ENCODE assay signal across 9 cellular contexts in the genomic region with DNA sequence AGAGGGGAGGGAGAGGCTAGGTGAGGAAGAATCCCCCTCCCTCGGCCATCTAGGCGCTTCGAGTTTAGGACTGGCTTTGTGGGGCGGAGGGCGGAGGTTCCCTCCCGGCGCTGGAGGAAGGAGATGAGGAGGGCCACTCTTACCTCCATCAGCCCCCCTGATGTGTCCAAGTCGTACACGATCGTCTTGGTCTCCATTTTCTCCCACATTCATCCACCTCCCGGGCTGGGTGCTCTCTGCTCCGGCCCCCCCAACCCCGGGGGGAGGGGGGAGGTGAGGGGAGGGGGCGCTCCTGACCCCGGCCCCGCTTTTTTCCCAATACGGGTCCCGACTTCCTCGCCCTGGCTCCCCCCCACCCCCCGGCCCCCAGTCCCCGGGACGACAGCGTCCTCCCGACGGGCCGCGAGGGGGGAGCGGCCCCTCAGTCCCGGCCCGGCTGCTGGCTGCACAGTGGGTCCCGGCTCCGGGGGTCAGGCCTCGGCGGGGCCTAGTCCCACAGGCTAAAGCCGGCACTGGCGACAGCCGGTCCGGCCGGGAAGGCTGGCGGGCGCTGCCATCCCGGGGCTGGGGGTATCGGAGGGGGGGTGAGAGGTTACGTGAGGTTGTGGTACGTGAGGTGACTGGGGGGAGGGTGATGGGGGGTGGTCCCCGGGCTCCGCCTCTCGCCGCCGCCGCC. TPM values are rescaled to one million over a fixed set of nuclear protein-coding genes. Genes with fewer than 3 reads are reported as not detected.
DNase-seq lines count a peak whose midpoint lies in the region; ATAC-seq and TF ChIP-seq lines count a peak whose summit lies in the region.
"Had no signal": no experiment of that assay in that cellular context is flagged by ENCODE, and none has a peak within 500 bp of the region (broad histone marks: within the 10 kb centered on the region; RNA-seq: fewer than 3 reads in every experiment).

No MANE protein-coding gene starts in this region.

- H3K4me3 Mint-ChIP-seq in activated CD4-positive, alpha-beta T cell treated with anti-CD3 and anti-CD28 coated beads, Interleukin-2, amount 10 ng/mL, durations not matched to agents 24 days and 14 days: peak overlapping the region; percentile 97
- peak overlapping the region; percentile 96 for H3K4me3 Mint-ChIP-seq in activated B cell treated with CpG ODN at 0.5 μM for 24 hours

- peaks cover 32% of the 10 kb centered on the region for H3K4me1 Mint-ChIP-seq in activated CD4-positive, alpha-beta T cell treated with anti-CD3 and anti-CD28 coated beads, Interleukin-2, amount 10 ng/mL, durations not matched to agents 24 days and 14 days
- peaks cover 30% of the 10 kb centered on the region for H3K4me1 Mint-ChIP-seq in activated B cell treated with CpG ODN at 0.5 μM for 24 hours

- H3K27ac Mint-ChIP-seq in activated CD4-positive, alpha-beta T cell treated with anti-CD3 and anti-CD28 coated beads, Interleukin-2, amount 10 ng/mL, durations not matched to agents 24 days and 14 days: peak overlapping the region; percentile 96
- H3K27ac Mint-ChIP-seq in activated B cell treated with CpG ODN at 0.5 μM for 24 hours: peak overlapping the region; percentile 93

- POLR2A ChIA-PET in activated B cell treated with CpG ODN at 0.5 μM for 24 hours (lab: Charles Lee): interaction anchor here (0.5 to 4.7 kb wide), 32 partner anchors 10 to 617 kb away, joined by 3 to 95 read pairs (median 8); partner anchors contain the start of genes BLTP2, FAM222B, FLOT2 and NEK8

- no peak for DNase-seq in activated CD4-positive, alpha-beta T cell treated with anti-CD3 and anti-CD28 coated beads, Interleukin-2, amount 10 ng/mL, durations not matched to agents 24 days and 14 days
- no peak for DNase-seq in activated CD4-positive, alpha-beta T cell treated with anti-CD3 and anti-CD28 coated beads, Interleukin-2, amount 50 U/mL, for 4 hours
- DNase-seq in activated B cell treated with CpG ODN at 0.5 μM for 24 hours (no peak), hepatic stellate cell (ENCODE audit: low spot score) (peak; percentile 38), EL (no peak), COLO668 (lab: John Stamatoyannopoulos, UW; ENCODE audit: unreplicated experiment) (no peak)
- DNase-seq in stimulated activated CD8-positive, alpha-beta memory T cell treated with anti-CD3 and anti-CD28 coated beads, Interleukin-15, amount 100 ng/mL, for 1 hour (ENCODE audit: low read depth): peak; percentile 6
- no peak for DNase-seq in stimulated activated CD4-positive, alpha-beta T cell treated with anti-CD3 and anti-CD28 coated beads, Interleukin-12 subunit alpha, Interleukin-12 subunit beta, amount 100 ng/mL, for 4 hours

- no peaks in the 10 kb centered on the region for H3K9me3 Mint-ChIP-seq in activated CD4-positive, alpha-beta T cell treated with anti-CD3 and anti-CD28 coated beads, Interleukin-2, amount 10 ng/mL, durations not matched to agents 24 days and 14 days
- H3K9me3 Mint-ChIP-seq in activated B cell treated with CpG ODN at 0.5 μM for 24 hours: no peaks in the 10 kb centered on the region

- ATAC-seq in activated B cell treated with CpG ODN at 0.5 μM for 24 hours (ENCODE audit: low read depth): no peak

- intact Hi-C loops in activated CD4-positive, alpha-beta T cell treated with anti-CD3 and anti-CD28 coated beads, Interleukin-2, amount 10 ng/mL, durations not matched to agents 24 days and 14 days (cut with micrococcal nuclease): loop anchor here (5.0 kb wide), 1 partner anchor 189 kb away; no protein-coding TSS in a partner anchor
- intact Hi-C loops in activated B cell treated with CpG ODN at 0.5 μM for 24 hours (cut with micrococcal nuclease): loop anchor here (5.0 to 10.0 kb wide), 4 partner anchors 289 to 644 kb away; partner anchors contain the start of genes ANKRD13B, SDF2, SPAG5 and SUPT6H

- no peak for TF ChIP-seq CTCF in activated B cell treated with CpG ODN at 0.5 μM for 24 hours (IDR thresholded peaks at IDR 0.05)

- peaks cover 2% of the 10 kb centered on the region for H3K27me3 Mint-ChIP-seq in activated CD4-positive, alpha-beta T cell treated with anti-CD3 and anti-CD28 coated beads, Interleukin-2, amount 10 ng/mL, durations not matched to agents 24 days and 14 days
- no peaks in the 10 kb centered on the region for H3K27me3 Mint-ChIP-seq in activated B cell treated with CpG ODN at 0.5 μM for 24 hours

- CTCF ChIA-PET in activated B cell treated with CpG ODN at 0.5 μM for 24 hours (lab: Charles Lee): interaction anchor here (1.1 to 2.4 kb wide), 6 partner anchors 15 to 231 kb away, joined by 3 to 8 read pairs (median 8); partner anchors contain the start of genes RPL23A and TLCD1

- peaks cover 31% of the 10 kb centered on the region for H3K36me3 Mint-ChIP-seq in activated CD4-positive, alpha-beta T cell treated with anti-CD3 and anti-CD28 coated beads, Interleukin-2, amount 10 ng/mL, durations not matched to agents 24 days and 14 days (ENCODE audit: low read depth)
- H3K36me3 Mint-ChIP-seq in activated B cell treated with CpG ODN at 0.5 μM for 24 hours (ENCODE audit: low read depth): peaks cover 30% of the 10 kb centered on the region

RNA-seq across cellular contexts. Expression of gene PHF12, which starts 0.4 kb away (rescaled TPM):
- 61.1 TPM in 2 replicates for total RNA-seq in activated CD4-positive, alpha-beta T cell treated with anti-CD3 and anti-CD28 coated beads, Interleukin-2, amount 10 ng/mL, durations not matched to agents 24 days and 14 days
- 89.2 and 96.5 TPM in 2 replicates for total RNA-seq in activated B cell treated with CpG ODN at 0.5 μM for 24 hours

RNA-seq across cellular contexts. Expression of gene DHRS13, which starts 48.0 kb away (rescaled TPM):
- total RNA-seq in activated CD4-positive, alpha-beta T cell treated with anti-CD3 and anti-CD28 coated beads, Interleukin-2, amount 10 ng/mL, durations not matched to agents 24 days and 14 days: 32.4 and 34.3 TPM in 2 replicates
- 32.0 and 39.6 TPM in 2 replicates for total RNA-seq in activated B cell treated with CpG ODN at 0.5 μM for 24 hours

RNA-seq across cellular contexts. Expression of gene FLOT2, which starts 53.4 kb away (rescaled TPM):
- 109 and 111 TPM in 2 replicates for total RNA-seq in activated CD4-positive, alpha-beta T cell treated with anti-CD3 and anti-CD28 coated beads, Interleukin-2, amount 10 ng/mL, durations not matched to agents 24 days and 14 days
- total RNA-seq in activated B cell treated with CpG ODN at 0.5 μM for 24 hours: 303 and 321 TPM in 2 replicates

RNA-seq across cellular contexts. Expression of gene SEZ6, which starts 54.9 kb away (rescaled TPM):
- total RNA-seq in activated CD4-positive, alpha-beta T cell treated with anti-CD3 and anti-CD28 coated beads, Interleukin-2, amount 10 ng/mL, durations not matched to agents 24 days and 14 days: not detected in 2 replicates
- total RNA-seq in activated B cell treated with CpG ODN at 0.5 μM for 24 hours: not detected in 2 replicates
- total RNA-seq: dermis microvascular lymphatic vessel endothelial cell had no signal

Comparison
In these comparisons a context has a peak if more than half of its experiments do, and no peak if none do; other contexts are left out.
1. DNase-seq: peak in hepatic stellate cell (single experiment) and stimulated activated CD8-positive, alpha-beta memory T cell treated with anti-CD3 and anti-CD28 coated beads, Interleukin-15, amount 100 ng/mL, for 1 hour (single experiment); none in activated CD4-positive, alpha-beta T cell treated with anti-CD3 and anti-CD28 coated beads, Interleukin-2, amount 10 ng/mL, durations not matched to agents 24 days and 14 days (single experiment), activated CD4-positive, alpha-beta T cell treated with anti-CD3 and anti-CD28 coated beads, Interleukin-2, amount 50 U/mL, for 4 hours (0 of 2), activated B cell treated with CpG ODN at 0.5 μM for 24 hours (single experiment), EL (single experiment), stimulated activated CD4-positive, alpha-beta T cell treated with anti-CD3 and anti-CD28 coated beads, Interleukin-12 subunit alpha, Interleukin-12 subunit beta, amount 100 ng/mL, for 4 hours (single experiment) and COLO668 (single experiment).